10 cellular contexts compared by ENCODE assay signal in the genomic region with DNA sequence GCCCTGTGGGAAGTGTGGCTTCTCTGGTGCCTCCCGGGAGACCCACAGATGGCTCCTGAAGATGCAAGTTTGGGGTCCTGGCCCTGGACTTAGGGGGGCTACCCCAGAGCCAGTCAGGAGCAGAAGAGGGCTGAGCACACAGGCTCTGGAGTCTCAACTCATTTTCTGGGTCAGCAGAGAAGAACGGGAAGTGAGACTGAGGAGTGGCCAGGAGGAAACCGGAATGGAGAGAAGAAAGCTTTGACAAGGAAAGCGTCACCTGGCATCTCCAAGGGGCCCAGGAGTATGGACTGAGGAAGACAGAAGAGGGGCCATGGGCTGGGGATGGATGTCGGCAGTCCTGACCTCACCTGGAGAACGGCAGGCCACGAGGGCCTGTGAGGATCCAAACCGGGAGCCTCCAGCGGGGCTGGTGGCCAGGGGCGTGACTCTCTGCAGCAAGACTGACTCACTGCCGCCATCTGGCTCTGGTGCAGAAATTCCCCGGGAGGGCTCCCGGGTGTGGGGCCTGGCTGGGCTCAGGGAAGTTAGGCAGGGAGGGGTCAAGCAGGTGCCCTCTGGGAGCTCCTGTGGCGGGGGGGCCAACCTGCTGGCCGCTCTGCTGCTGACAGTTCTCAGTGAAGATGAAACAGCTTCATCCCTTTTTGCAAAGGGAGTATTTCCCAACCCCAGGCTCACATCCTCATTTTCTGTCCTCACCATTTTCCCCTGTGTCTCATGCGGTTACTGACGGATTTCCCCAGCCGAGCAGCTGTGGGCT. TPM values are rescaled to one million over a fixed set of nuclear protein-coding genes. Genes with fewer than 3 reads are reported as not detected.
A peak's percentile ranks its signal among the peaks of the same experiment; 100 is the strongest.
DNase-seq lines count a peak whose midpoint lies in the region; ATAC-seq and TF ChIP-seq lines count a peak whose summit lies in the region.
"Had no signal": no experiment of that assay in that cellular context is flagged by ENCODE, and none has a peak within 500 bp of the region (broad histone marks: within the 10 kb centered on the region; RNA-seq: fewer than 3 reads in every experiment).

No MANE protein-coding gene starts in this region.

- no peaks in the 10 kb centered on the region for H3K9me3 ChIP-seq in liver (ENCODE audit: control insufficient read depth in 4 of 4, low read length in 3 of 4)
- H3K9me3 ChIP-seq: ovary had no signal

- TF ChIP-seq RAD21 in liver (IDR thresholded peaks at IDR 0.05), result no peak

- no peak overlapping the region for H3K4me3 ChIP-seq in liver (ENCODE audit: low read depth in 1 of 3, low read length in 3 of 3)
- H3K4me3 ChIP-seq: ovary had no signal

- ATAC-seq in Right ventricle myocardium inferior, result peak; percentile 37
- ATAC-seq in GM21515 (IDR thresholded peaks at IDR 0.05; ENCODE audit: unreplicated experiment), result no peak
- no peak for ATAC-seq in HG03097 (IDR thresholded peaks at IDR 0.05; ENCODE audit: low FRiP score, unreplicated experiment)

- peak; percentile 73 for DNase-seq in Right ventricle myocardium inferior (ENCODE audit: missing footprints)
- no peak for DNase-seq in cardiac septum (ENCODE audit: low spot score)
- peak; percentile 41 to 71 for DNase-seq in T47D (ENCODE audit: low read depth in 1 of 2, low spot score in 1 of 2)
- DNase-seq in NCI-H345 (lab: John Stamatoyannopoulos, UW), result no peak
- DNase-seq in DMS153 (lab: John Stamatoyannopoulos, UW), result no peak
- DNase-seq: ovary, T-helper 9 cell had no signal

- in situ Hi-C loops in T47D (cut with HindIII; ENCODE audit: low pct_unique_long_range_greater_than_20kb, low sequenced_read_pairs), result no loop called here

- H3K27ac ChIP-seq in liver (ENCODE audit: low read depth in 1 of 2, low read length in 2 of 2), result peak overlapping the region; percentile 2 to 46
- H3K27ac ChIP-seq: ovary had no signal

- H3K9ac ChIP-seq in liver (ENCODE audit: low read depth in 1 of 2, low read length in 2 of 2), result no peak overlapping the region

- TF ChIP-seq CTCF in liver (IDR thresholded peaks at IDR 0.05; ENCODE audit: low read depth, low read length, missing input control), result no peak

- 86% methylated on average over 18 of the region's 18 CpGs for WGBS in liver

- intact Hi-C loops in Right ventricle myocardium inferior (cut with DNase I) (no loop called here), cardiac septum (cut with DNase I) (no loop called here)

- peaks cover 4 to 7% (median 6%) of the 10 kb centered on the region in 4 donors for H3K4me1 ChIP-seq in liver (ENCODE audit: control insufficient read depth in 4 of 4, insufficient read depth in 4 of 4, low read length in 3 of 4)

- H3K36me3 ChIP-seq in liver (ENCODE audit: control insufficient read depth in 4 of 4, insufficient read depth in 3 of 4, low read depth in 1 of 4, low read length in 3 of 4), result peaks cover 0 to 30% (median 11%) of the 10 kb centered on the region in 4 donors
- H3K36me3 ChIP-seq: ovary had no signal

- H3K27me3 ChIP-seq in liver (ENCODE audit: control insufficient read depth in 4 of 4, insufficient read depth in 4 of 4, low read length in 3 of 4), result no peaks in the 10 kb centered on the region
- H3K27me3 ChIP-seq: ovary had no signal

TF ChIP-seq in liver, 16 proteins besides CTCF, POLR2A, EP300 and RAD21:
- TF ChIP-seq, protein P1, sequence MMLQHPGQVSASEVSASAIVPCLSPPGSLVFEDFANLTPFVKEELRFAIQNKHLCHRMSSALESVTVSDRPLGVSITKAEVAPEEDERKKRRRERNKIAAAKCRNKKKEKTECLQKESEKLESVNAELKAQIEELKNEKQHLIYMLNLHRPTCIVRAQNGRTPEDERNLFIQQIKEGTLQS (IDR thresholded peaks at IDR 0.05), result no peak
- TF ChIP-seq EGR1 (IDR thresholded peaks at IDR 0.05; ENCODE audit: low read depth in 2 of 2), result no peak
- TF ChIP-seq, protein P2, sequence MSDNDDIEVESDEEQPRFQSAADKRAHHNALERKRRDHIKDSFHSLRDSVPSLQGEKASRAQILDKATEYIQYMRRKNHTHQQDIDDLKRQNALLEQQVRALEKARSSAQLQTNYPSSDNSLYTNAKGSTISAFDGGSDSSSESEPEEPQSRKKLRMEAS (IDR thresholded peaks at IDR 0.05), result no peak
- no peak for TF ChIP-seq HNF4A (conservative IDR thresholded peaks at IDR 0.05)
- TF ChIP-seq, protein P3, sequence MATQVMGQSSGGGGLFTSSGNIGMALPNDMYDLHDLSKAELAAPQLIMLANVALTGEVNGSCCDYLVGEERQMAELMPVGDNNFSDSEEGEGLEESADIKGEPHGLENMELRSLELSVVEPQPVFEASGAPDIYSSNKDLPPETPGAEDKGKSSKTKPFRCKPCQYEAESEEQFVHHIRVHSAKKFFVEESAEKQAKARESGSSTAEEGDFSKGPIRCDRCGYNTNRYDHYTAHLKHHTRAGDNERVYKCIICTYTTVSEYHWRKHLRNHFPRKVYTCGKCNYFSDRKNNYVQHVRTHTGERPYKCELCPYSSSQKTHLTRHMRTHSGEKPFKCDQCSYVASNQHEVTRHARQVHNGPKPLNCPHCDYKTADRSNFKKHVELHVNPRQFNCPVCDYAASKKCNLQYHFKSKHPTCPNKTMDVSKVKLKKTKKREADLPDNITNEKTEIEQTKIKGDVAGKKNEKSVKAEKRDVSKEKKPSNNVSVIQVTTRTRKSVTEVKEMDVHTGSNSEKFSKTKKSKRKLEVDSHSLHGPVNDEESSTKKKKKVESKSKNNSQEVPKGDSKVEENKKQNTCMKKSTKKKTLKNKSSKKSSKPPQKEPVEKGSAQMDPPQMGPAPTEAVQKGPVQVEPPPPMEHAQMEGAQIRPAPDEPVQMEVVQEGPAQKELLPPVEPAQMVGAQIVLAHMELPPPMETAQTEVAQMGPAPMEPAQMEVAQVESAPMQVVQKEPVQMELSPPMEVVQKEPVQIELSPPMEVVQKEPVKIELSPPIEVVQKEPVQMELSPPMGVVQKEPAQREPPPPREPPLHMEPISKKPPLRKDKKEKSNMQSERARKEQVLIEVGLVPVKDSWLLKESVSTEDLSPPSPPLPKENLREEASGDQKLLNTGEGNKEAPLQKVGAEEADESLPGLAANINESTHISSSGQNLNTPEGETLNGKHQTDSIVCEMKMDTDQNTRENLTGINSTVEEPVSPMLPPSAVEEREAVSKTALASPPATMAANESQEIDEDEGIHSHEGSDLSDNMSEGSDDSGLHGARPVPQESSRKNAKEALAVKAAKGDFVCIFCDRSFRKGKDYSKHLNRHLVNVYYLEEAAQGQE (IDR thresholded peaks at IDR 0.05), result no peak
- TF ChIP-seq HNF4G (IDR thresholded peaks at IDR 0.05), result no peak
- TF ChIP-seq JUND (IDR thresholded peaks at IDR 0.05), result no peak
- no peak for TF ChIP-seq YY1 (IDR thresholded peaks at IDR 0.05)

RNA-seq across cellular contexts. Expression of gene DAGLB, which starts 23.6 kb away (rescaled TPM):
- total RNA-seq in Right ventricle myocardium inferior (6.7 TPM), cardiac septum (7.3 TPM), liver (10 to 100 TPM; 10.3 to 10.7 TPM)
- polyA plus RNA-seq in liver, result 1 to 10 TPM; 4.9 to 6.6 TPM

RNA-seq across cellular contexts. Expression of gene RAC1, which starts 49.8 kb away (rescaled TPM):
- 146 TPM for total RNA-seq in Right ventricle myocardium inferior
- total RNA-seq in cardiac septum, result 148 TPM
- 10 to 100 TPM; 29.6 to 31.6 TPM for total RNA-seq in liver
- 100 to 1,000 TPM in 1 of 2 donors, 10 to 100 TPM in 1; 83.9 to 119 TPM for polyA plus RNA-seq in liver

RNA-seq across cellular contexts. Expression of gene KDELR2, which starts 59.8 kb away (rescaled TPM):
- total RNA-seq in Right ventricle myocardium inferior, result 57.7 TPM
- 61.2 TPM for total RNA-seq in cardiac septum
- 100 to 1,000 TPM in 1 of 2 donors, 10 to 100 TPM in 1; 91.9 to 173 TPM for total RNA-seq in liver
- polyA plus RNA-seq in liver, result 100 to 1,000 TPM; 140 to 154 TPM

Comparison
In these comparisons a context has a peak if more than half of its experiments do, and no peak if none do; other contexts are left out.
1. DNase-seq: peak in Right ventricle myocardium inferior (single experiment) and T47D (2 of 2); none in cardiac septum (single experiment), NCI-H345 (single experiment) and DMS153 (single experiment).